Comparison of ENCODE assay signal across 1 cellular context in genomic region chr22:38984782-38985757, GRCh38.
TF ChIP-seq lines count a peak whose summit lies in the region.

No MANE protein-coding gene starts in this region.

TF ChIP-seq in GM12878, 131 proteins besides CTCF, POLR2A, EP300 and RAD21 (continues in another document):
- TF ChIP-seq SMAD1 (IDR thresholded peaks at IDR 0.05; ENCODE audit: low read depth, partially characterized antibody) (peak; percentile 26), ZNF207 (IDR thresholded peaks at IDR 0.05; ENCODE audit: borderline replicate concordance) (peak; percentile 32; the same call in 1 of the 2 replicates), TCF3 (IDR thresholded peaks at IDR 0.05; ENCODE audit: borderline replicate concordance, insufficient read depth, low read depth, low read length) (peak; percentile 96), RUNX3 (IDR thresholded peaks at IDR 0.05; ENCODE audit: low read length) (peak; percentile 96), JUND (IDR thresholded peaks at IDR 0.05; ENCODE audit: low read depth, low read length) (peak; percentile 83), FOXM1 (IDR thresholded peaks at IDR 0.05; ENCODE audit: low read depth, low read length) (peak; percentile 97), KLF5 (IDR thresholded peaks at IDR 0.05; ENCODE audit: partially characterized antibody) (peak; percentile 75), MTA2 (IDR thresholded peaks at IDR 0.05; ENCODE audit: low read depth) (peak; percentile 94), CREM (IDR thresholded peaks at IDR 0.05; ENCODE audit: low read depth) (peak; percentile 92), MTA3 (IDR thresholded peaks at IDR 0.05; ENCODE audit: borderline replicate concordance, low read length) (peak; percentile 73; the same call in 1 of the 2 replicates), MXI1 (IDR thresholded peaks at IDR 0.05; ENCODE audit: low read depth, low read length) (0 out of 2 replicates have a peak, but pooled peaks have one; percentile 35), NR2F1 (conservative IDR thresholded peaks at IDR 0.05) (peak; percentile 94), SP1 (IDR thresholded peaks at IDR 0.05; ENCODE audit: low read depth, low read length) (peak; percentile 47), MEF2A (IDR thresholded peaks at IDR 0.05; ENCODE audit: insufficient read depth, low read depth, low read length) (peak; percentile 98), SMARCA5 (IDR thresholded peaks at IDR 0.05) (0 out of 2 replicates have a peak, but pooled peaks have one; percentile 10), BMI1 (IDR thresholded peaks at IDR 0.05; ENCODE audit: borderline replicate concordance) (peak; percentile 71; the same call in 1 of the 2 replicates), RCOR1 (conservative IDR thresholded peaks at IDR 0.05; ENCODE audit: low read depth, low read length) (0 out of 2 replicates have a peak, but pooled peaks have one; percentile 60), MAX (IDR thresholded peaks at IDR 0.05; ENCODE audit: low read depth, low read length) (0 out of 2 replicates have a peak, but pooled peaks have one; percentile 40), PKNOX1 (IDR thresholded peaks at IDR 0.05) (peak; percentile 73), TCF7 (IDR thresholded peaks at IDR 0.05; ENCODE audit: borderline replicate concordance) (peak; percentile 48; the same call in 1 of the 2 replicates), ATF3 (IDR thresholded peaks at IDR 0.05; ENCODE audit: borderline replicate concordance, extremely low read depth, low read depth, low read length) (peak; percentile 51; the same call in 1 of the 2 replicates), BCL11A (IDR thresholded peaks at IDR 0.05; ENCODE audit: low read depth, low read length) (peak; percentile 87), MEF2B (IDR thresholded peaks at IDR 0.05; ENCODE audit: partially characterized antibody, poor library complexity, severe bottlenecking) (peak; percentile 86), TCF12 (IDR thresholded peaks at IDR 0.05; ENCODE audit: low read depth, low read length) (peak; percentile 94), SPI1 (IDR thresholded peaks at IDR 0.05; ENCODE audit: borderline replicate concordance, insufficient read depth, low read depth, low read length) (peak; percentile 67), CREB1 (IDR thresholded peaks at IDR 0.05; ENCODE audit: low read depth) (0 out of 2 replicates have a peak, but pooled peaks have one; percentile 37), ZBED1 (IDR thresholded peaks at IDR 0.05; ENCODE audit: borderline replicate concordance) (peak; percentile 96), GABPA (IDR thresholded peaks at IDR 0.05; ENCODE audit: low read depth) (peak; percentile 69), JUNB (IDR thresholded peaks at IDR 0.05) (peak; percentile 95), CBFB (IDR thresholded peaks at IDR 0.05; ENCODE audit: low read depth) (peak; percentile 89; the same call in 1 of the 2 replicates), HDGF (IDR thresholded peaks at IDR 0.05) (peak; percentile 92; the same call in 1 of the 2 replicates), EED (IDR thresholded peaks at IDR 0.05; ENCODE audit: low read depth) (peak; percentile 94), NFIC (IDR thresholded peaks at IDR 0.05; ENCODE audit: low read depth, low read length) (peak; percentile 97), ZNF687 (IDR thresholded peaks at IDR 0.05) (peak; percentile 49; the same call in 1 of the 2 replicates), BCL3 (IDR thresholded peaks at IDR 0.05; ENCODE audit: borderline replicate concordance, insufficient read depth, low read depth, low read length, poor library complexity, severe bottlenecking) (peak; percentile 58), FOXK2 (IDR thresholded peaks at IDR 0.05) (peak; percentile 72), USF2 (IDR thresholded peaks at IDR 0.05; ENCODE audit: borderline replicate concordance, low read depth, low read length) (peak; percentile 7; the same call in 1 of the 2 replicates), NR2C1 (IDR thresholded peaks at IDR 0.05) (peak; percentile 73), SIN3A (IDR thresholded peaks at IDR 0.05; ENCODE audit: low read depth, low read length) (peak; percentile 37; the same call in 1 of the 2 replicates), RELB (IDR thresholded peaks at IDR 0.05; ENCODE audit: low read depth) (peak; percentile 99), ETV6 (conservative IDR thresholded peaks at IDR 0.05 in 1 of 2, IDR thresholded peaks at IDR 0.05 in 1 of 2; ENCODE audit: borderline replicate concordance in 1 of 2, low read depth in 1 of 2) (peak in 1 of 2 experiments; percentile 89; a peak in 2 of 4 replicates), RELA (IDR thresholded peaks at IDR 0.05; ENCODE audit: borderline replicate concordance, partially characterized antibody) (peak; percentile 98), USF1 (IDR thresholded peaks at IDR 0.05; ENCODE audit: borderline replicate concordance, extremely low read length, insufficient read depth, low read depth, low read length) (peak; percentile 59), BHLHE40 (IDR thresholded peaks at IDR 0.05; ENCODE audit: borderline replicate concordance in 1 of 2, low read depth in 2 of 2, low read length in 1 of 2) (peak; percentile 92 to 96), ATF2 (IDR thresholded peaks at IDR 0.05; ENCODE audit: low read length) (peak; percentile 97), CHD4 (IDR thresholded peaks at IDR 0.05) (0 out of 2 replicates have a peak, but pooled peaks have one; percentile 45), MLLT1 (IDR thresholded peaks at IDR 0.05) (peak; percentile 95), PAX5 (IDR thresholded peaks at IDR 0.05; ENCODE audit: borderline replicate concordance, low read depth, low read length) (peak; percentile 58; the same call in 1 of the 2 replicates)
